Comparison of ENCODE assay signal across 8 cellular contexts in the genomic region with DNA sequence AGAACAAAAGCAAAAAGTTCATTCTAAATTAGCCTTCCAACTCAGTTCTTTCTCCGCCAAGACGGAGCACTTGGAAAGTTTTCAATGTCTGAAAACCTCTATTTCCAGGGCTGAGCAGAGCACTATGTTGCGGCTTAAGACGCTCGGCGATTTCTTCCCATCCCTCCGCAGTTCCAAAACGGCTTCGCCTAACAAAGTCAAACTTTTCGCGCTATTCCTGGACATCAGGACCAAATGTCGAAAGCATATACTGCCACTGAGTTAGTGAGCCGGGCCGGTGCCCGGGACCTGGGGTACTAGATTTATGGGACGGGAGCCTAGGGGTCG. TPM values are rescaled to one million over a fixed set of nuclear protein-coding genes. Genes with fewer than 3 reads are reported as not detected.
DNase-seq lines count a peak whose midpoint lies in the region; TF ChIP-seq lines count a peak whose summit lies in the region.

No MANE protein-coding gene starts in this region.

- H3K27ac ChIP-seq in KOPT-K1 (ENCODE audit: low read depth, low read length, poor library complexity, severe bottlenecking) (peak overlapping the region; percentile 100), brain microvascular endothelial cell (peak overlapping the region; percentile 85), stomach (peak overlapping the region; percentile 93 to 98 (median 98))

- no peak for TF ChIP-seq EP300 in stomach (IDR thresholded peaks at IDR 0.05)

- no peaks in the 10 kb centered on the region for H3K27me3 ChIP-seq in brain microvascular endothelial cell (replicated peaks)
- no peaks in the 10 kb centered on the region for H3K27me3 ChIP-seq in stomach

- H3K36me3 ChIP-seq in KOPT-K1 (ENCODE audit: insufficient read depth, low read length), result no peaks in the 10 kb centered on the region
- no peaks in the 10 kb centered on the region for H3K36me3 ChIP-seq in brain microvascular endothelial cell (replicated peaks)
- no peaks in the 10 kb centered on the region for H3K36me3 ChIP-seq in stomach

- DNase-seq in GM12865 (ENCODE audit: low read depth) (no peak), brain microvascular endothelial cell (no peak), kidney glomerular epithelial cell (lab: John Stamatoyannopoulos, UW) (peak; percentile 69), stomach (no peak), iPS-NIHi11 (ENCODE audit: low spot score) (no peak), KG1 (lab: John Stamatoyannopoulos, UW) (no peak), posterior cingulate gyrus (no peak)

- TF ChIP-seq CTCF in GM12865 (IDR thresholded peaks at IDR 0.05; ENCODE audit: insufficient read depth, low read depth, low read length, missing control alignments), result no peak
- no peak for TF ChIP-seq CTCF in brain microvascular endothelial cell (IDR thresholded peaks at IDR 0.05; ENCODE audit: low read depth, low read length, missing control alignments)
- TF ChIP-seq CTCF in stomach (IDR thresholded peaks at IDR 0.05), result no peak

- peaks cover 16% of the 10 kb centered on the region for H3K9me3 ChIP-seq in KOPT-K1 (ENCODE audit: insufficient read depth, low read length, poor library complexity, severe bottlenecking)
- H3K9me3 ChIP-seq in stomach, result no peaks in the 10 kb centered on the region

- TF ChIP-seq POLR2A in stomach (IDR thresholded peaks at IDR 0.05), result no peak

- 1 to 8% (median 2%) methylated on average over 17 of the region's 17 CpGs for WGBS in stomach, 5 donors

- intact Hi-C loops in stomach (cut with DNase I; ENCODE audit: low total_unique reads) (no loop called here), posterior cingulate gyrus (cut with DNase I) (no loop called here)

- peaks cover 7 to 30% (median 18%) of the 10 kb centered on the region in 4 donors for H3K4me1 ChIP-seq in stomach

- peak overlapping the region; percentile 67 for H3K4me3 ChIP-seq in GM12865 (ENCODE audit: low read depth, low read length)
- peak overlapping the region; percentile 96 for H3K4me3 ChIP-seq in brain microvascular endothelial cell (ENCODE audit: low read depth, low read length)
- peak overlapping the region; percentile 60 to 77 (median 71) for H3K4me3 ChIP-seq in stomach

- in situ Hi-C loops in brain microvascular endothelial cell (cut with HindIII; ENCODE audit: low pct_ligation_motif_present, low sequenced_read_pairs), result no loop called here

RNA-seq across cellular contexts. Expression of a gene that starts 0.8 kb away (rescaled TPM):
- total RNA-seq in stomach, result 10 to 100 TPM in 2 of 5 donors, 1 to 10 TPM in 2, under 1 TPM in 1; 0.29 to 56.6 (median 4.5) TPM
- polyA plus RNA-seq in stomach, result 10 to 100 TPM in 1 of 3 donors, 1 to 10 TPM in 2; 6.2 to 13.7 (median 9.0) TPM
